Comparison of ENCODE assay signal across 8 cellular contexts in the genomic region with DNA sequence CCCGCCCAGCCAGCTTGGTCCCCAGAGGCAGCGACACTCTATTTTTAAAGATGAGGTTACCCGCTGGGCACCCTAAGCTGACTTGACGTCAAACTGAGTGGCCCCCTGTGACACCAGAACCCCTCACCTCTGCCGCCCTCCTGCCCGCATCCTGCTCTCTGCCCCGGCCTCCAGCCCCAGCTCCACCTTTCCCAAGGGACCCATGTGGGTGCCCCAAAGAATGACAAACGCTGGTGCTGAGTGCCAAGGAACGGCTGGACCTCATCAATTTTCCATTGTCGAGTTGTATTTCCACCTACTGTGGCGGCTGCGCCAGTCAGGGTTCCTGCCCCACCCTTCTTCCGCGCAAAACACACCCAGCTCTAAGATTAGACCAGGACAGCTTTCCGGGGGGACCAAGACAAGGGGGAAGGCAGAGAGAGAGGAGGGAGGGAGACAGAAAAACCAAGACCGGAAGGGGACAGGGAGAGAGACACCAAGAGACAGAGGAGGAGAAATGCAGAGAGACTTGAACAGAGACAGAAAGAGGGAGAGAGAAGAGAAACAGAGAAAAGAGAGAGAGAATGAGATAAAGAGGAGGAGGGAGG. TPM values are rescaled to one million over a fixed set of nuclear protein-coding genes. Genes with fewer than 3 reads are reported as not detected.
DNase-seq lines count a peak whose midpoint lies in the region; TF ChIP-seq lines count a peak whose summit lies in the region.

No MANE protein-coding gene starts in this region.

- no peak overlapping the region for H3K4me2 ChIP-seq in neural cell (ENCODE audit: low read length)

- H3K9me2 ChIP-seq in neural cell (ENCODE audit: insufficient read depth, low read length), result no peaks in the 10 kb centered on the region

- H3K9me3 ChIP-seq in NT2/D1 (ENCODE audit: insufficient read depth, low read length), result no peaks in the 10 kb centered on the region
- H3K9me3 ChIP-seq in colonic mucosa, result no peaks in the 10 kb centered on the region
- H3K9me3 ChIP-seq in neural cell (ENCODE audit: low read length), result no peaks in the 10 kb centered on the region

- peak overlapping the region; percentile 42 for H3K9ac ChIP-seq in NT2/D1 (ENCODE audit: insufficient read length, low read depth)
- peak overlapping the region; percentile 76 to 83 for H3K9ac ChIP-seq in colonic mucosa (ENCODE audit: low read depth in 2 of 2, low read length in 2 of 2)
- peak overlapping the region; percentile 69 for H3K9ac ChIP-seq in neural cell (ENCODE audit: low read length)

- peak overlapping the region; percentile 77 for H3K4me3 ChIP-seq in GM12864 (ENCODE audit: low read depth, low read length)
- H3K4me3 ChIP-seq in NT2/D1 (ENCODE audit: insufficient read length, low read depth), result no peak overlapping the region
- peak overlapping the region; percentile 88 for H3K4me3 ChIP-seq in colonic mucosa
- H3K4me3 ChIP-seq in neural cell (ENCODE audit: low read length), result peak overlapping the region; percentile 75

- H3K27me3 ChIP-seq in NT2/D1 (ENCODE audit: insufficient read depth, insufficient read length), result peaks cover 14% of the 10 kb centered on the region
- H3K27me3 ChIP-seq in colonic mucosa, result no peaks in the 10 kb centered on the region
- no peaks in the 10 kb centered on the region for H3K27me3 ChIP-seq in neural cell (ENCODE audit: insufficient read depth, low read depth, low read length)

- no peak overlapping the region for H2AFZ ChIP-seq in neural cell (ENCODE audit: low read depth, low read length)

- H3K27ac ChIP-seq in colonic mucosa, result peak overlapping the region; percentile 66
- H3K27ac ChIP-seq in neural cell (ENCODE audit: low read length), result no peak overlapping the region

- peaks cover 7% of the 10 kb centered on the region for H3K79me2 ChIP-seq in neural cell (replicated peaks; ENCODE audit: insufficient read depth, low read length)

- H4K20me1 ChIP-seq in neural cell (ENCODE audit: insufficient read depth), result no peaks in the 10 kb centered on the region

- H3K4me1 ChIP-seq in NT2/D1 (ENCODE audit: insufficient read depth, insufficient read length) (no peaks in the 10 kb centered on the region), colonic mucosa (no peaks in the 10 kb centered on the region)

- TF ChIP-seq CTCF in GM12864 (IDR thresholded peaks at IDR 0.05; ENCODE audit: low read depth, low read length, missing control alignments) (no peak), colonic mucosa (IDR thresholded peaks at IDR 0.05) (no peak), neural cell (IDR thresholded peaks at IDR 0.05; ENCODE audit: poor library complexity, severe bottlenecking) (no peak)

- intact Hi-C loops in colonic mucosa (cut with DNase I), result no loop called here

- peaks cover 3% of the 10 kb centered on the region for H3K36me3 ChIP-seq in NT2/D1 (ENCODE audit: insufficient read depth, insufficient read length, low read length)
- H3K36me3 ChIP-seq in colonic mucosa, result no peaks in the 10 kb centered on the region
- H3K36me3 ChIP-seq in neural cell (ENCODE audit: insufficient read depth, low read length), result no peaks in the 10 kb centered on the region

- TF ChIP-seq RAD21 in neural cell (conservative IDR thresholded peaks at IDR 0.05), result no peak

- no peaks in the 10 kb centered on the region for H3F3A ChIP-seq in neural cell (ENCODE audit: insufficient read depth, low read length, poor library complexity, severe bottlenecking)

- TF ChIP-seq EP300 in neural cell (conservative IDR thresholded peaks at IDR 0.05; ENCODE audit: poor library complexity, severe bottlenecking), result no peak

- no peak for DNase-seq in GM12864 (ENCODE audit: low read depth)
- DNase-seq in NT2/D1 (ENCODE audit: low read depth, low spot score), result no peak
- DNase-seq in colonic mucosa, result peak; percentile 55
- DNase-seq in nucleus accumbens (lab: John Stamatoyannopoulos, UW), result no peak
- no peak for DNase-seq in NCI-H774 (lab: John Stamatoyannopoulos, UW)
- DNase-seq in midbrain (lab: John Stamatoyannopoulos, UW), result no peak
- DNase-seq in stimulated activated CD4-positive, alpha-beta T cell treated with anti-CD3 and anti-CD28 coated beads, Interleukin-4, amount 100 ng/mL, for 24 hours, result no peak

TF ChIP-seq in neural cell, 6 proteins besides CTCF, POLR2A, EP300 and RAD21:
- TF ChIP-seq TAF1 (IDR thresholded peaks at IDR 0.05; ENCODE audit: low read depth) (no peak), POLR2AphosphoS5 (IDR thresholded peaks at IDR 0.05) (no peak)
- TF ChIP-seq, protein P1, sequence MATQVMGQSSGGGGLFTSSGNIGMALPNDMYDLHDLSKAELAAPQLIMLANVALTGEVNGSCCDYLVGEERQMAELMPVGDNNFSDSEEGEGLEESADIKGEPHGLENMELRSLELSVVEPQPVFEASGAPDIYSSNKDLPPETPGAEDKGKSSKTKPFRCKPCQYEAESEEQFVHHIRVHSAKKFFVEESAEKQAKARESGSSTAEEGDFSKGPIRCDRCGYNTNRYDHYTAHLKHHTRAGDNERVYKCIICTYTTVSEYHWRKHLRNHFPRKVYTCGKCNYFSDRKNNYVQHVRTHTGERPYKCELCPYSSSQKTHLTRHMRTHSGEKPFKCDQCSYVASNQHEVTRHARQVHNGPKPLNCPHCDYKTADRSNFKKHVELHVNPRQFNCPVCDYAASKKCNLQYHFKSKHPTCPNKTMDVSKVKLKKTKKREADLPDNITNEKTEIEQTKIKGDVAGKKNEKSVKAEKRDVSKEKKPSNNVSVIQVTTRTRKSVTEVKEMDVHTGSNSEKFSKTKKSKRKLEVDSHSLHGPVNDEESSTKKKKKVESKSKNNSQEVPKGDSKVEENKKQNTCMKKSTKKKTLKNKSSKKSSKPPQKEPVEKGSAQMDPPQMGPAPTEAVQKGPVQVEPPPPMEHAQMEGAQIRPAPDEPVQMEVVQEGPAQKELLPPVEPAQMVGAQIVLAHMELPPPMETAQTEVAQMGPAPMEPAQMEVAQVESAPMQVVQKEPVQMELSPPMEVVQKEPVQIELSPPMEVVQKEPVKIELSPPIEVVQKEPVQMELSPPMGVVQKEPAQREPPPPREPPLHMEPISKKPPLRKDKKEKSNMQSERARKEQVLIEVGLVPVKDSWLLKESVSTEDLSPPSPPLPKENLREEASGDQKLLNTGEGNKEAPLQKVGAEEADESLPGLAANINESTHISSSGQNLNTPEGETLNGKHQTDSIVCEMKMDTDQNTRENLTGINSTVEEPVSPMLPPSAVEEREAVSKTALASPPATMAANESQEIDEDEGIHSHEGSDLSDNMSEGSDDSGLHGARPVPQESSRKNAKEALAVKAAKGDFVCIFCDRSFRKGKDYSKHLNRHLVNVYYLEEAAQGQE (IDR thresholded peaks at IDR 0.05; ENCODE audit: borderline replicate concordance), result no peak

RNA-seq across cellular contexts. Expression of a gene that starts 2.0 kb away (rescaled TPM):
- 10 to 100 TPM; 32.4 to 38.2 TPM for total RNA-seq in colonic mucosa
- polyA plus RNA-seq in neural cell, result 23.0 and 27.4 TPM in 2 replicates
- polyA minus RNA-seq in neural cell, result 47.2 and 53.4 TPM in 2 replicates
